In the genomic region with DNA sequence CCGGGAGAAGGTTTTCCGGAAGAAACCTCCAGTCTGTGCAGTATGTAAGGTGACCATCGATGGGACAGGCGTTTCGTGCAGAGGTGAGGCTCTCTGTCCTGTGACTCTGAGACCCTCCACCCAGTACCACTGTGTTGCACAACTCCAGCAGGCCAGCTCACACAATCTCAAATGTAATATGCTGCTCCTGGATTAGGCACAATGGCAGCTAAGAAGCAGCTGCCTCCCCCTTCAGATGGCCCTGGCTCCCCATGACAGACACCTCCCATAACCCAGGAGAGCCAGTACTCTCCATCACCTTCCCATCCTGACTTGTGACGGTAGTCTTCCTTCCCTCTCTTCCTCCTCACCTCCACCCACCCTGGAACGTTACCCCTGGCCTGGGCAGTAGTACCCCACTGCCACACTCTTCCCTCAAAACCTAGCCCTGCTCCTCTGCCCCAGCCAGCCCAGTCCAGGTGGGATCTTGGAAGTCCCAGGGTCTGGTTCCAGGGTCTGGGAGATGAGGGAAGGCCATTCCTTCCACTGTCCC, we compare ENCODE assay signal across 1 cellular context.
TF ChIP-seq lines count a peak whose summit lies in the region.

No MANE protein-coding gene starts in this region.

TF ChIP-seq in IMR-90, 13 proteins besides CTCF, POLR2A, EP300 and RAD21:
- peak; percentile 61 for TF ChIP-seq CEBPB (IDR thresholded peaks at IDR 0.05; ENCODE audit: low read depth, low read length)
- TF ChIP-seq, protein P1, sequence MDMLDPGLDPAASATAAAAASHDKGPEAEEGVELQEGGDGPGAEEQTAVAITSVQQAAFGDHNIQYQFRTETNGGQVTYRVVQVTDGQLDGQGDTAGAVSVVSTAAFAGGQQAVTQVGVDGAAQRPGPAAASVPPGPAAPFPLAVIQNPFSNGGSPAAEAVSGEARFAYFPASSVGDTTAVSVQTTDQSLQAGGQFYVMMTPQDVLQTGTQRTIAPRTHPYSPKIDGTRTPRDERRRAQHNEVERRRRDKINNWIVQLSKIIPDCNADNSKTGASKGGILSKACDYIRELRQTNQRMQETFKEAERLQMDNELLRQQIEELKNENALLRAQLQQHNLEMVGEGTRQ (IDR thresholded peaks at IDR 0.05; ENCODE audit: low read depth, low read length): no peak
